Comparison of ENCODE assay signal across 17 cellular contexts in genomic region chr16:10172848-10173655, GRCh38. TPM values are rescaled to one million over a fixed set of nuclear protein-coding genes. Genes with fewer than 3 reads are reported as not detected.
DNase-seq lines count a peak whose midpoint lies in the region; ATAC-seq, FAIRE-seq and TF ChIP-seq lines count a peak whose summit lies in the region.
"Had no signal": no experiment of that assay in that cellular context is flagged by ENCODE, and none has a peak within 500 bp of the region (broad histone marks: within the 10 kb centered on the region; RNA-seq: fewer than 3 reads in every experiment).

No MANE protein-coding gene starts in this region.

- H3K9ac ChIP-seq in mesendoderm (ENCODE audit: low read length) = no peak overlapping the region
- H3K9ac ChIP-seq: BLaER1 had no signal

- no peak overlapping the region for H3K4ac ChIP-seq in mesendoderm (ENCODE audit: low read depth, low read length)

- POLR2A ChIA-PET in HEK293T (lab: Yijun Ruan, JAX) = no interaction called here

- peaks cover 2% of the 10 kb centered on the region for H3K4me1 ChIP-seq in mesendoderm (ENCODE audit: control insufficient read depth, low read depth, low read length)
- H3K4me1 ChIP-seq: BLaER1 had no signal

- no peak overlapping the region for H3K27ac ChIP-seq in mesendoderm (ENCODE audit: low read depth, low read length)
- H3K27ac ChIP-seq: BLaER1, tibial artery had no signal

- H2AK5ac ChIP-seq in mesendoderm (ENCODE audit: low read length) = no peak overlapping the region

- no peak overlapping the region for H2BK15ac ChIP-seq in mesendoderm (replicated peaks; ENCODE audit: low read depth)

- no peaks in the 10 kb centered on the region for H3K79me1 ChIP-seq in mesendoderm (ENCODE audit: low read length)

- in situ Hi-C loops in astrocyte of the cerebellum (cut with HindIII; ENCODE audit: low sequenced_read_pairs) = no loop called here

- H2BK5ac ChIP-seq in mesendoderm (ENCODE audit: low read length) = no peak overlapping the region

- no peak for FAIRE-seq in HTR-8/SVneo (lab: Jason Lieb, UNC)
- FAIRE-seq: endometrium had no signal

- H3K23ac ChIP-seq in mesendoderm (ENCODE audit: low read length) = no peak overlapping the region

- DNase-seq in ELR (ENCODE audit: low read depth) (peak; percentile 95), HTR-8/SVneo (ENCODE audit: insufficient read length, low spot score) (peak; percentile 47), astrocyte of the cerebellum (ENCODE audit: low read depth) (peak; percentile 65), mesendoderm (peak; percentile 86), HEK293T (ENCODE audit: extremely low spot score) (no peak)
- DNase-seq in activated CD4-positive, alpha-beta T cell treated with anti-CD3 and anti-CD28 coated beads for 4 hours = no peak
- DNase-seq in stimulated activated CD4-positive, alpha-beta T cell treated with anti-CD3 and anti-CD28 coated beads, Interleukin-15, amount 100 ng/mL, for 24 hours = no peak
- no peak for DNase-seq in stimulated activated naive CD8-positive, alpha-beta T cell treated with anti-CD3 and anti-CD28 coated beads, Interleukin-15, Interleukin-2, amounts not matched to agents 100 U/mL and 50 U/mL, for 24 hours
- DNase-seq: activated CD4-positive, alpha-beta T cell treated with anti-CD3 and anti-CD28 coated beads for 1 hour; activated CD8-positive, alpha-beta memory T cell treated with anti-CD3 and anti-CD28 coated beads, Interleukin-2, amount 50 U/mL, for 48 hours; activated naive CD4-positive, alpha-beta T cell treated with anti-CD3 and anti-CD28 coated beads, Interleukin-2, amount 10 ng/mL, durations not matched to agents 7 days and 5 days; left cardiac atrium; NCI-H446; SW 1271; tibial artery had no signal

- H3K4me3 ChIP-seq in astrocyte of the cerebellum (ENCODE audit: low read depth, low read length) = no peak overlapping the region
- H3K4me3 ChIP-seq in mesendoderm (ENCODE audit: low read length) = no peak overlapping the region
- H3K4me3 ChIP-seq: BLaER1, tibial artery had no signal

- no peaks in the 10 kb centered on the region for H3K27me3 ChIP-seq in mesendoderm (ENCODE audit: insufficient read depth, low read length, poor library complexity)
- H3K27me3 ChIP-seq: BLaER1, tibial artery had no signal

- H3K79me2 ChIP-seq in mesendoderm (ENCODE audit: control insufficient read depth, insufficient read depth, low read length) = no peaks in the 10 kb centered on the region

- no peak overlapping the region for H3K4me2 ChIP-seq in mesendoderm (ENCODE audit: low read length)
- H3K4me2 ChIP-seq: BLaER1 had no signal

- no peak for TF ChIP-seq CTCF in astrocyte of the cerebellum (IDR thresholded peaks at IDR 0.05; ENCODE audit: low read depth, low read length, missing control alignments)

- no peak overlapping the region for H4K8ac ChIP-seq in mesendoderm (ENCODE audit: low read depth, low read length)

- H3K36me3 ChIP-seq in mesendoderm (ENCODE audit: control insufficient read depth, insufficient read depth, low read length) = no peaks in the 10 kb centered on the region
- H3K36me3 ChIP-seq: BLaER1, tibial artery had no signal

- CTCF ChIA-PET in HEK293T (lab: Yijun Ruan, JAX) = no interaction called here

- no peak for ATAC-seq in stimulated activated naive CD8-positive, alpha-beta T cell treated with anti-CD3 and anti-CD28 coated beads, Interleukin-15, Interleukin-2, amounts not matched to agents 100 U/mL and 50 U/mL, for 24 hours
- ATAC-seq: left cardiac atrium had no signal

- no peak overlapping the region for H3K18ac ChIP-seq in mesendoderm (ENCODE audit: low read length)

- no peak overlapping the region for H2BK120ac ChIP-seq in mesendoderm (ENCODE audit: low read depth, low read length)

- H4K5ac ChIP-seq in mesendoderm (ENCODE audit: low read length) = no peak overlapping the region

- H3K56ac ChIP-seq in mesendoderm (ENCODE audit: low read length) = no peak overlapping the region

- no CpG with 5 or more reads among the region's 16 CpGs for WGBS in mesendoderm (ENCODE audit: extremely low coverage, insufficient coverage, low lambda C conversion rate)

TF ChIP-seq in HEK293T, 16 proteins besides CTCF, POLR2A, EP300 and RAD21:
- TF ChIP-seq LEF1 (IDR thresholded peaks at IDR 0.05; ENCODE audit: borderline replicate concordance) = no peak
- no peak for TF ChIP-seq ARNT (IDR thresholded peaks at IDR 0.05)
- TF ChIP-seq ELF4 (IDR thresholded peaks at IDR 0.05) = no peak
- TF ChIP-seq SP1 (IDR thresholded peaks at IDR 0.05) = no peak
- TF ChIP-seq TARDBP (IDR thresholded peaks at IDR 0.05) = no peak
- no peak for TF ChIP-seq SUZ12 (IDR thresholded peaks at IDR 0.05)
- TF ChIP-seq NFRKB (IDR thresholded peaks at IDR 0.05) = no peak
- TF ChIP-seq ZNF384 (IDR thresholded peaks at IDR 0.05) = no peak
- TF ChIP-seq CTBP1 (IDR thresholded peaks at IDR 0.05; ENCODE audit: borderline replicate concordance) = no peak
- TF ChIP-seq BHLHE40 (IDR thresholded peaks at IDR 0.05; ENCODE audit: borderline replicate concordance) = no peak
- no peak for TF ChIP-seq FOXA1 (IDR thresholded peaks at IDR 0.05)
- no peak for TF ChIP-seq PKNOX1 (IDR thresholded peaks at IDR 0.05)
TF ChIP-seq in HEK293T: peak in this region for 0.

RNA-seq across cellular contexts. Expression of gene GRIN2A, which starts 9.2 kb away (rescaled TPM):
- 0.51 TPM for polyA plus RNA-seq in mesendoderm (2013, experiment 1 of 2)
- polyA plus RNA-seq in mesendoderm (2013, experiment 2 of 2) = 0.49 TPM

Comparison
In these comparisons a context has a peak if more than half of its experiments do, and no peak if none do; other contexts are left out.
1. DNase-seq: peak in ELR (single experiment), HTR-8/SVneo (single experiment), astrocyte of the cerebellum (single experiment) and mesendoderm (single experiment); none in activated CD4-positive, alpha-beta T cell treated with anti-CD3 and anti-CD28 coated beads for 4 hours (0 of 2), stimulated activated CD4-positive, alpha-beta T cell treated with anti-CD3 and anti-CD28 coated beads, Interleukin-15, amount 100 ng/mL, for 24 hours (single experiment), stimulated activated naive CD8-positive, alpha-beta T cell treated with anti-CD3 and anti-CD28 coated beads, Interleukin-15, Interleukin-2, amounts not matched to agents 100 U/mL and 50 U/mL, for 24 hours (single experiment) and HEK293T (single experiment).